In the genomic region with DNA sequence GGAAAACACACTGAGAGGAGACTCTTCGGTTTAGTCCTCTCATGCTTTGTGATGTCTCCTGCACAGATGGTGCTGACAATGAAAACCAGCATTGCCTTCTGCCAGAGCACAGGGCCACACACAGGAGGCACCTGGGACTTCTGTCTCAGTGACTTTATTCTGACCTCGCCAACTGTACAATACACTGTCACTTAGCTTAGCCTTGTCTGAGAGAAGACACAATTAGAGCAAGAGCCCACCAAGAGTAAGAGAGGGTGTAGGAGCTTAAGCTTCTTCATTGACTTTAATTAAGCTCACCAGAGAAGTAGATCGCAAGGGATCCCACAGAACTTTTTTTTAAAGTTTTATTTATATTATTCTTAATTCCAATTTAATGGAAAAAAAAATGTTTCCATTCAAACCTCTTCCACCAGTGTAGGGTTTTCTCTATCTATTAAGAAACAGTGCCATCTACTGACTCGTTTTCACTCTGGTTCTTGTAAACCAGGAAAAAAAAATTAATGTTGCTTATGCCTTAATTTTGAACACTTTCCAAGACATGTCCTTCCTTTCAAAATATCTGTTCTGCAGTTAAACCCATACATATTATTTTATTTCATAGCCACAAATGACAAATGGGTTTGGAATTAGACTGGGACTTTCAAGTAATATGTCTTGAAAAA, we compare ENCODE assay signal across 8 cellular contexts. TPM values are rescaled to one million over a fixed set of nuclear protein-coding genes. Genes with fewer than 3 reads are reported as not detected.
DNase-seq lines count a peak whose midpoint lies in the region; ATAC-seq and TF ChIP-seq lines count a peak whose summit lies in the region.

No MANE protein-coding gene starts in this region.

- CTCF ChIA-PET in Calu3 (lab: Charles Lee): interaction anchor here (0.6 kb wide), 1 partner anchor 1076 kb away, joined by 3 read pairs; no protein-coding TSS in a partner anchor
- CTCF ChIA-PET in HEK293T (lab: Yijun Ruan, JAX): interaction anchor here (0.9 to 1.2 kb wide), 2 partner anchors 53 to 303 kb away, joined by 3 to 5 read pairs; no protein-coding TSS in a partner anchor

- TF ChIP-seq CTCF in Calu3 (IDR thresholded peaks at IDR 0.05; ENCODE audit: unreplicated experiment): peak; percentile 55

- no peaks in the 10 kb centered on the region for H3K36me3 Mint-ChIP-seq in Calu3 (ENCODE audit: insufficient read depth, unreplicated experiment)

- no TSS peak for BruUV-seq in Calu3 (replicated peaks; lab: Mats Ljungman, UMichigan)

- peaks cover 8% of the 10 kb centered on the region for H3K4me1 Mint-ChIP-seq in Calu3 (ENCODE audit: low read depth, unreplicated experiment)

- POLR2A ChIA-PET in HEK293T (lab: Yijun Ruan, JAX): no interaction called here

- no peaks in the 10 kb centered on the region for H3K9me3 Mint-ChIP-seq in Calu3 (ENCODE audit: low read depth, unreplicated experiment)

- no peak overlapping the region for H3K4me3 Mint-ChIP-seq in Calu3 (ENCODE audit: low read depth, unreplicated experiment)

- DNase-seq in Calu3 (no peak), LoVo (ENCODE audit: low spot score) (peak; percentile 43), SW480 (ENCODE audit: low spot score) (peak; percentile 47), left kidney (ENCODE audit: low read depth, low spot score) (peak; percentile 65), posterior cingulate gyrus (no peak), HEK293T (ENCODE audit: extremely low spot score) (no peak)
- no peak for DNase-seq in activated CD4-positive, alpha-beta T cell treated with anti-CD3 and anti-CD28 coated beads, Interleukin-2, amount 50 U/mL, for 1 hour

- peaks cover 13% of the 10 kb centered on the region for H3K27me3 Mint-ChIP-seq in Calu3 (ENCODE audit: unreplicated experiment)

- no peak for ATAC-seq in HG02870 (IDR thresholded peaks at IDR 0.05; ENCODE audit: unreplicated experiment)

- intact Hi-C loops in Calu3 (cut with micrococcal nuclease; ENCODE audit: unreplicated experiment) (loop anchor here (1.0 to 10.0 kb wide), 4 partner anchors 227 to 1025 kb away; no protein-coding TSS in a partner anchor), posterior cingulate gyrus (cut with DNase I) (loop anchor here (5.0 kb wide), 1 partner anchor 300 kb away; no protein-coding TSS in a partner anchor)

- H3K27ac Mint-ChIP-seq in Calu3 (ENCODE audit: unreplicated experiment): no peak overlapping the region

TF ChIP-seq in HEK293T, 16 proteins besides CTCF, POLR2A, EP300 and RAD21:
- no peak for TF ChIP-seq HDGF (IDR thresholded peaks at IDR 0.05; ENCODE audit: borderline replicate concordance)
- TF ChIP-seq TARDBP (IDR thresholded peaks at IDR 0.05): no peak
- TF ChIP-seq LEF1 (IDR thresholded peaks at IDR 0.05; ENCODE audit: borderline replicate concordance): no peak
- TF ChIP-seq SUZ12 (IDR thresholded peaks at IDR 0.05): no peak

RNA-seq across cellular contexts. Expression of a gene that starts 42.4 kb away (rescaled TPM):
- total RNA-seq in Calu3 (2022): 106 and 114 TPM in 2 replicates

Comparison
In these comparisons a context has a peak if more than half of its experiments do, and no peak if none do; other contexts are left out.
1. DNase-seq: peak in LoVo (single experiment), SW480 (single experiment) and left kidney (single experiment); none in Calu3 (single experiment), posterior cingulate gyrus (0 of 10), HEK293T (single experiment) and activated CD4-positive, alpha-beta T cell treated with anti-CD3 and anti-CD28 coated beads, Interleukin-2, amount 50 U/mL, for 1 hour (single experiment).